In the genomic region with DNA sequence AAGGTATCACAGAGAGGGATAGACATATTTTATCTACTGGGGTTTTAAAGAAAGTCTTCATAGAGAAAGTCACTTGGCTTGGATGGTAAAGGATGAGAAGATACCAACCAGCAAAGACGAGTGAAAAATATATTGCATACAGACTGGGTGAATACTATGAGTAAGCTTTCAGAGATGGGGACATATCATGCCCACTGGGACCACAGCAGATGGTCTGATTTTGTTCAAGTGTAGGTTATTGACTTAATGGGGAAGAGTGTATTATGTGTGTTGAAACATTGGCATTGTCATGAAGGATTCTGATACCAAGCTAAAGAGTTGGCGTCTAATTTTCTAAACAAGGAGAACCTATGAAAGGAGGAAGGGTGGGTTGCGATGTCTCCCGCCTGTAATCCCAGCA, we compare ENCODE assay signal across 23 cellular contexts. TPM values are rescaled to one million over a fixed set of nuclear protein-coding genes. Genes with fewer than 3 reads are reported as not detected.
DNase-seq lines count a peak whose midpoint lies in the region; ATAC-seq and TF ChIP-seq lines count a peak whose summit lies in the region.
"Had no signal": no experiment of that assay in that cellular context is flagged by ENCODE, and none has a peak within 500 bp of the region (broad histone marks: within the 10 kb centered on the region; RNA-seq: fewer than 3 reads in every experiment).

No MANE protein-coding gene starts in this region.

- no peak for TF ChIP-seq CTCF in lower lobe of right lung (IDR thresholded peaks at IDR 0.05)

- H3K9me3 Mint-ChIP-seq in stimulated activated memory B cell treated with anti-CD40 and anti-IgM and Interleukin-4, amounts not matched to agents 10 μg/mL and 1 μg/mL and 100 μg/mL, for 72 hours = no peaks in the 10 kb centered on the region

- DNase-seq in NCI-H2171 treated with DMSO at 0.1 percent for 48 hours (lab: John Stamatoyannopoulos, UW) (peak; percentile 11), NCI-H2171 (lab: John Stamatoyannopoulos, UW) (no peak), MV-4-11 (lab: John Stamatoyannopoulos, UW) (peak; percentile 10), caudate nucleus (lab: John Stamatoyannopoulos, UW) (no peak), lower lobe of right lung (no peak), amniotic stem cell (lab: John Stamatoyannopoulos, UW) (no peak)
- DNase-seq: CD4-positive, CD25-positive, alpha-beta regulatory T cell; DMS53; GOT3; HFFc6; KG1; MM.1S; NCI-H1092; NCI-H1436; NCI-H1930; NCI-H2227 treated with DMSO at 0.1 percent for 48 hours; PC-3; SK-N-SH; SW 1271 had no signal

- no peaks in the 10 kb centered on the region for H3K27me3 Mint-ChIP-seq in stimulated activated memory B cell treated with anti-CD40 and anti-IgM and Interleukin-4, amounts not matched to agents 10 μg/mL and 1 μg/mL and 100 μg/mL, for 72 hours

- no peak overlapping the region for H3K4me3 ChIP-seq in lower lobe of right lung
- H3K4me3 ChIP-seq: BLaER1, HAP-1 had no signal

- peak overlapping the region; percentile 30 for H3K27ac ChIP-seq in caudate nucleus (ENCODE audit: low read depth, low read length)
- no peak overlapping the region for H3K27ac ChIP-seq in lower lobe of right lung
- H3K27ac ChIP-seq: BLaER1 had no signal

- H3K4me1 Mint-ChIP-seq in stimulated activated memory B cell treated with anti-CD40 and anti-IgM and Interleukin-4, amounts not matched to agents 10 μg/mL and 1 μg/mL and 100 μg/mL, for 72 hours = peaks cover 47% of the 10 kb centered on the region

- H3K9me3 ChIP-seq in lower lobe of right lung = no peaks in the 10 kb centered on the region
- H3K9me3 ChIP-seq: BLaER1, HAP-1, SK-N-SH had no signal

- intact Hi-C loops in lower lobe of right lung (cut with DNase I) = no loop called here

- H3K36me3 ChIP-seq in lower lobe of right lung = no peaks in the 10 kb centered on the region
- H3K36me3 ChIP-seq: BLaER1, HAP-1 had no signal

- H3K36me3 Mint-ChIP-seq in stimulated activated memory B cell treated with anti-CD40 and anti-IgM and Interleukin-4, amounts not matched to agents 10 μg/mL and 1 μg/mL and 100 μg/mL, for 72 hours = no peaks in the 10 kb centered on the region
- H3K36me3 Mint-ChIP-seq: CD4-positive, CD25-positive, alpha-beta regulatory T cell had no signal

- H3K27ac Mint-ChIP-seq in stimulated activated memory B cell treated with anti-CD40 and anti-IgM and Interleukin-4, amounts not matched to agents 10 μg/mL and 1 μg/mL and 100 μg/mL, for 72 hours = peak overlapping the region; percentile 41
- H3K27ac Mint-ChIP-seq: HFFc6 had no signal

- no peak for ATAC-seq in stimulated activated memory B cell treated with anti-CD40 and anti-IgM and Interleukin-4, amounts not matched to agents 10 μg/mL and 1 μg/mL and 100 μg/mL, for 72 hours
- no peak for ATAC-seq in lower lobe of right lung
- no peak for ATAC-seq in HG03159 (IDR thresholded peaks at IDR 0.05; ENCODE audit: unreplicated experiment)
- ATAC-seq: PC-3 had no signal

- H3K4me3 Mint-ChIP-seq in stimulated activated memory B cell treated with anti-CD40 and anti-IgM and Interleukin-4, amounts not matched to agents 10 μg/mL and 1 μg/mL and 100 μg/mL, for 72 hours = no peak overlapping the region
- H3K4me3 Mint-ChIP-seq: HFFc6 had no signal

- H3K27me3 ChIP-seq in lower lobe of right lung (ENCODE audit: low read depth) = no peaks in the 10 kb centered on the region
- H3K27me3 ChIP-seq: BLaER1 had no signal

- H3K4me1 ChIP-seq in lower lobe of right lung = peaks cover 23% of the 10 kb centered on the region

RNA-seq across cellular contexts. Expression of gene MMD, which starts 13.8 kb away (rescaled TPM):
- total RNA-seq in lower lobe of right lung = 23.1 TPM

Comparison
In these comparisons a context has a peak if more than half of its experiments do, and no peak if none do; other contexts are left out.
1. DNase-seq: peak in NCI-H2171 treated with DMSO at 0.1 percent for 48 hours (single experiment) and MV-4-11 (single experiment); none in NCI-H2171 (single experiment), caudate nucleus (0 of 61), lower lobe of right lung (single experiment) and amniotic stem cell (single experiment).